19 cellular contexts compared by ENCODE assay signal in genomic region chr10:29067161-29067560, GRCh38.
DNase-seq lines count a peak whose midpoint lies in the region; ATAC-seq, FAIRE-seq and TF ChIP-seq lines count a peak whose summit lies in the region.
"Had no signal": no experiment of that assay in that cellular context is flagged by ENCODE, and none has a peak within 500 bp of the region (broad histone marks: within the 10 kb centered on the region; RNA-seq: fewer than 3 reads in every experiment).

No MANE protein-coding gene starts in this region.

- H3K9me2 ChIP-seq in SK-N-SH, result no peaks in the 10 kb centered on the region

- H3K27me3 ChIP-seq in SK-N-SH (ENCODE audit: insufficient read depth) (no peaks in the 10 kb centered on the region), RWPE2 (ENCODE audit: insufficient read depth, poor library complexity, severe bottlenecking) (no peaks in the 10 kb centered on the region), smooth muscle cell (ENCODE audit: low read depth) (no peaks in the 10 kb centered on the region), small intestine (ENCODE audit: control insufficient read depth in 2 of 2, insufficient read depth in 2 of 2, low read length in 2 of 2) (peaks cover 0 to 2% of the 10 kb centered on the region in 2 donors)
- H3K27me3 ChIP-seq: thyroid gland had no signal

- TF ChIP-seq CTCF in SK-N-SH (IDR thresholded peaks at IDR 0.05) (no peak), RWPE2 (IDR thresholded peaks at IDR 0.05; ENCODE audit: poor library complexity, severe bottlenecking) (no peak), fibroblast of pulmonary artery (IDR thresholded peaks at IDR 0.05; ENCODE audit: low read length, missing control alignments) (no peak), smooth muscle cell (IDR thresholded peaks at IDR 0.05; ENCODE audit: borderline replicate concordance, insufficient read depth, poor library complexity, severe bottlenecking) (no peak)

- ATAC-seq in SK-N-SH treated with all-trans-retinoic acid at 6 μM for 48 hours, result no peak
- ATAC-seq in RWPE2 (ENCODE audit: low read depth), result peak; percentile 60; the same call in 2 of the 3 replicates
- ATAC-seq in HG02610 (IDR thresholded peaks at IDR 0.05; ENCODE audit: unreplicated experiment), result no peak
- ATAC-seq: natural killer cell treated with Interleukin-12 subunit alpha and Interleukin-12 subunit beta and Interleukin-15 and Interleukin-18, amount 100 ng/mL, for 72 hours; T-helper 17 cell had no signal

- H3K9me3 ChIP-seq in SK-N-SH, result no peaks in the 10 kb centered on the region
- no peaks in the 10 kb centered on the region for H3K9me3 ChIP-seq in RWPE2 (ENCODE audit: severe bottlenecking)
- H3K9me3 ChIP-seq in smooth muscle cell (replicated peaks; ENCODE audit: low read depth), result no peaks in the 10 kb centered on the region
- H3K9me3 ChIP-seq in small intestine (ENCODE audit: control insufficient read depth, low read depth), result no peaks in the 10 kb centered on the region
- H3K9me3 ChIP-seq: prostate gland, thyroid gland had no signal

- DNase-seq in SK-N-SH, result no peak
- no peak for DNase-seq in RWPE2 (ENCODE audit: low spot score)
- DNase-seq in fibroblast of pulmonary artery (ENCODE audit: low read depth), result peak; percentile 21
- no peak for DNase-seq in smooth muscle cell (lab: John Stamatoyannopoulos, UW; ENCODE audit: unreplicated experiment)
- DNase-seq in superior temporal gyrus (ENCODE audit: extremely low spot score), result no peak
- DNase-seq in small intestine, result no peak
- DNase-seq: DMS53, HFFc6, NCI-H1436 treated with DMSO at 0.1 percent for 48 hours, SHP77, T-helper 17 cell, thyroid gland had no signal

- H3K4me1 ChIP-seq in SK-N-SH (ENCODE audit: control insufficient read depth in 1 of 2, insufficient read depth in 2 of 2, low read depth in 1 of 2, low read length in 1 of 2) (peaks cover 0 to 10% of the 10 kb centered on the region in 2 experiments; a peak in 2 of 4 replicates), RWPE2 (ENCODE audit: insufficient read depth, poor library complexity, severe bottlenecking) (no peaks in the 10 kb centered on the region), smooth muscle cell (ENCODE audit: low read depth) (peaks cover 23% of the 10 kb centered on the region), small intestine (ENCODE audit: control insufficient read depth in 2 of 2, insufficient read depth in 1 of 2, low read depth in 1 of 2, low read length in 1 of 2) (no peaks in the 10 kb centered on the region)
- H3K4me1 ChIP-seq: prostate gland, thyroid gland had no signal

- CTCF ChIA-PET in SK-N-SH (lab: Yijun Ruan, JAX), result no interaction called here

- H3K4me2 ChIP-seq in SK-N-SH, result no peak overlapping the region
- H3K4me2 ChIP-seq in smooth muscle cell, result peak overlapping the region; percentile 10

- H3K4me3 ChIP-seq in SK-N-SH (ENCODE audit: low read depth in 2 of 2, low read length in 1 of 2) (no peak overlapping the region), RWPE2 (ENCODE audit: severe bottlenecking) (no peak overlapping the region), fibroblast of pulmonary artery (replicated peaks; ENCODE audit: low read depth, low read length) (no peak overlapping the region), smooth muscle cell (no peak overlapping the region), small intestine (ENCODE audit: low read depth in 1 of 2, low read length in 2 of 2) (no peak overlapping the region)
- H3K4me3 ChIP-seq: coronary artery, lung, prostate gland, thyroid gland had no signal

- H4K20me1 ChIP-seq in SK-N-SH (ENCODE audit: insufficient read depth) (no peaks in the 10 kb centered on the region), smooth muscle cell (ENCODE audit: low read depth) (no peaks in the 10 kb centered on the region)

- H3K79me2 ChIP-seq in SK-N-SH (ENCODE audit: insufficient read depth), result no peaks in the 10 kb centered on the region
- no peaks in the 10 kb centered on the region for H3K79me2 ChIP-seq in smooth muscle cell (ENCODE audit: low read depth)

- H3K9ac ChIP-seq in SK-N-SH, result no peak overlapping the region
- no peak overlapping the region for H3K9ac ChIP-seq in smooth muscle cell (ENCODE audit: low read depth)

- H3K27ac ChIP-seq in SK-N-SH (ENCODE audit: low read depth in 2 of 2, low read length in 1 of 2) (no peak overlapping the region), RWPE2 (ENCODE audit: poor library complexity, severe bottlenecking) (no peak overlapping the region), smooth muscle cell (ENCODE audit: low read depth) (peak overlapping the region; percentile 24), small intestine (ENCODE audit: low read depth in 1 of 2, low read length in 1 of 2) (no peak overlapping the region)
- H3K27ac ChIP-seq: 22Rv1, coronary artery, prostate gland, thyroid gland had no signal

- H3K36me3 ChIP-seq in SK-N-SH (replicated peaks in 1 of 2; ENCODE audit: control insufficient read depth in 1 of 2, insufficient read depth in 2 of 2, low read length in 1 of 2), result no peaks in the 10 kb centered on the region
- H3K36me3 ChIP-seq in RWPE2 (ENCODE audit: low read depth), result no peaks in the 10 kb centered on the region
- no peaks in the 10 kb centered on the region for H3K36me3 ChIP-seq in smooth muscle cell (ENCODE audit: low read depth)
- no peaks in the 10 kb centered on the region for H3K36me3 ChIP-seq in small intestine (ENCODE audit: control insufficient read depth in 2 of 2, insufficient read depth in 2 of 2, low read length in 2 of 2)
- H3K36me3 ChIP-seq: prostate gland, thyroid gland had no signal

- no peak for TF ChIP-seq EP300 in SK-N-SH (IDR thresholded peaks at IDR 0.05; ENCODE audit: borderline replicate concordance in 1 of 2, low read depth in 1 of 2, low read length in 1 of 2)

- no peak overlapping the region for H2AFZ ChIP-seq in SK-N-SH (ENCODE audit: low read depth)
- H2AFZ ChIP-seq in smooth muscle cell (ENCODE audit: low read depth), result no peak overlapping the region

- WGBS in SK-N-SH (ENCODE audit: low lambda C conversion rate), result 64% methylated on average over 3 of the region's 3 CpGs
- 1% methylated on average over 3 of the region's 3 CpGs for WGBS in smooth muscle cell (ENCODE audit: low lambda C conversion rate)
- WGBS in small intestine, 3 donors, result 57 to 87% (median 70%) methylated on average over 3 of the region's 3 CpGs

- peaks cover 9% of the 10 kb centered on the region for H3F3A ChIP-seq in SK-N-SH (replicated peaks; ENCODE audit: insufficient read depth)
- peaks cover 10% of the 10 kb centered on the region for H3F3A ChIP-seq in smooth muscle cell (ENCODE audit: low read depth)

- POLR2A ChIA-PET in SK-N-SH (lab: Yijun Ruan, JAX), result no interaction called here

- TF ChIP-seq RAD21 in SK-N-SH (IDR thresholded peaks at IDR 0.05; ENCODE audit: low read length), result no peak

- FAIRE-seq in small intestine (lab: Jason Lieb, UNC), result no peak

TF ChIP-seq in SK-N-SH treated with all-trans-retinoic acid at 6 μM for 48 hours, 23 proteins besides CTCF, POLR2A, EP300 and RAD21:
- no peak for TF ChIP-seq TSHZ2 (CRISPR knock-in tag; IDR thresholded peaks at IDR 0.05)
- TF ChIP-seq ISL1 (CRISPR knock-in tag; IDR thresholded peaks at IDR 0.05), result peak; percentile 19; the same call in 1 of the 2 replicates

TF ChIP-seq in SK-N-SH, 30 proteins besides CTCF, POLR2A, EP300 and RAD21:
- no peak for TF ChIP-seq CHD2 (IDR thresholded peaks at IDR 0.05; ENCODE audit: low read length, partially characterized antibody)
- TF ChIP-seq USF1 (IDR thresholded peaks at IDR 0.05; ENCODE audit: borderline replicate concordance, low read depth), result no peak
- TF ChIP-seq YY1 (IDR thresholded peaks at IDR 0.05; ENCODE audit: low read depth), result no peak
- TF ChIP-seq TAF1 (IDR thresholded peaks at IDR 0.05; ENCODE audit: borderline replicate concordance, low read depth, low read length), result no peak
- TF ChIP-seq RCOR1 (IDR thresholded peaks at IDR 0.05; ENCODE audit: low read length), result no peak
- no peak for TF ChIP-seq GATA2 (CRISPR knock-in tag; IDR thresholded peaks at IDR 0.05)
- TF ChIP-seq TEAD4 (IDR thresholded peaks at IDR 0.05; ENCODE audit: borderline replicate concordance, insufficient read depth), result no peak
